ENCODE assay signal across 1 cellular context in genomic region chr11:115896084-115896483, GRCh38.
TF ChIP-seq lines count a peak whose summit lies in the region.

No MANE protein-coding gene starts in this region.

TF ChIP-seq in GM12878, 131 proteins besides CTCF, POLR2A, EP300 and RAD21 (continued from another document):
- no peak for TF ChIP-seq CBX3 (IDR thresholded peaks at IDR 0.05; ENCODE audit: borderline replicate concordance, low read depth)
- TF ChIP-seq PML (IDR thresholded peaks at IDR 0.05; ENCODE audit: low read length), result no peak
- TF ChIP-seq ASH2L (IDR thresholded peaks at IDR 0.05; ENCODE audit: borderline replicate concordance, low read depth), result no peak
- TF ChIP-seq MTA3 (IDR thresholded peaks at IDR 0.05; ENCODE audit: borderline replicate concordance, low read length), result no peak
- TF ChIP-seq MTA2 (IDR thresholded peaks at IDR 0.05; ENCODE audit: low read depth), result no peak
- TF ChIP-seq STAT3 (IDR thresholded peaks at IDR 0.05; ENCODE audit: low read depth, low read length), result no peak
- TF ChIP-seq, protein P1, sequence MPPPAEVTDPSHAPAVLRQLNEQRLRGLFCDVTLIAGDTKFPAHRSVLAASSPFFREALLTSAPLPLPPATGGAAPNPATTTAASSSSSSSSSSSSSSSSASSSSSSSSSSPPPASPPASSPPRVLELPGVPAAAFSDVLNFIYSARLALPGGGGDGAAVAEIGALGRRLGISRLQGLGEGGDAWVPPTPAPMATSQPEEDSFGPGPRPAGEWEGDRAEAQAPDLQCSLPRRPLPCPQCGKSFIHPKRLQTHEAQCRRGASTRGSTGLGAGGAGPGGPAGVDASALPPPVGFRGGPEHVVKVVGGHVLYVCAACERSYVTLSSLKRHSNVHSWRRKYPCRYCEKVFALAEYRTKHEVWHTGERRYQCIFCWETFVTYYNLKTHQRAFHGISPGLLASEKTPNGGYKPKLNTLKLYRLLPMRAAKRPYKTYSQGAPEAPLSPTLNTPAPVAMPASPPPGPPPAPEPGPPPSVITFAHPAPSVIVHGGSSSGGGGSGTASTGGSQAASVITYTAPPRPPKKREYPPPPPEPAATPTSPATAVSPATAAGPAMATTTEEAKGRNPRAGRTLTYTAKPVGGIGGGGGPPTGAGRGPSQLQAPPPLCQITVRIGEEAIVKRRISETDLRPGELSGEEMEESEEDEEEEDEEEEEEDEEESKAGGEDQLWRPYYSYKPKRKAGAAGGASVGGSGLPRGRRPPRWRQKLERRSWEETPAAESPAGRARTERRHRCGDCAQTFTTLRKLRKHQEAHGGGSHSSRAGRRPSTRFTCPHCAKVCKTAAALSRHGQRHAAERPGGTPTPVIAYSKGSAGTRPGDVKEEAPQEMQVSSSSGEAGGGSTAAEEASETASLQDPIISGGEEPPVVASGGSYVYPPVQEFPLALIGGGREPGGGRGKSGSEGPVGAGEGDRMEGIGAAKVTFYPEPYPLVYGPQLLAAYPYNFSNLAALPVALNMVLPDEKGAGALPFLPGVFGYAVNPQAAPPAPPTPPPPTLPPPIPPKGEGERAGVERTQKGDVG (CRISPR knock-in tag; IDR thresholded peaks at IDR 0.05), result no peak
- TF ChIP-seq SPI1 (IDR thresholded peaks at IDR 0.05; ENCODE audit: borderline replicate concordance, insufficient read depth, low read depth, low read length), result no peak
- no peak for TF ChIP-seq SRF (IDR thresholded peaks at IDR 0.05; ENCODE audit: low read depth in 2 of 2, low read length in 2 of 2)
